ENCODE assay signal across 15 cellular contexts in the genomic region with DNA sequence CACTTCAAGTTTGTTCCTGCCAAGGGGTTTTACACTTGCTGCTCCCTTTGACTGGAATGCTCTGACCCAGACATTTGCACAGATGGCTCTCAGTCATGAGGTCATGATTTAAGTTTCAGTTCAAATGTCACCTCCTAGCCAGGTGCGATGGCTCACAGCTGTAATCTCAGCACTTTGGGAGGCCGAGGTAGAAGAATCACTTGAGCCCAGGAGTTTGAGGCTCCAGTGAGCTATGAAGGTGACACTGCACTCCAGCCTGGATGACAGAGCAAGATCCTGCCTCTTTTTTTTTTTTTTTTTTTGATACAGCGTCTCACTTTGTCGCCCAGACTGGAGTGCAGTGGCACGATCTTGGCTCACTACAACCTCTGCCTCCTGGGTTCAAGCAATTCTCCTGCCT. TPM values are rescaled to one million over a fixed set of nuclear protein-coding genes. Genes with fewer than 3 reads are reported as not detected.
DNase-seq lines count a peak whose midpoint lies in the region; ATAC-seq and TF ChIP-seq lines count a peak whose summit lies in the region.
"Had no signal": no experiment of that assay in that cellular context is flagged by ENCODE, and none has a peak within 500 bp of the region (broad histone marks: within the 10 kb centered on the region; RNA-seq: fewer than 3 reads in every experiment).

No MANE protein-coding gene starts in this region.

- peaks cover 27% of the 10 kb centered on the region for H3K4me1 Mint-ChIP-seq in dendritic cell treated with granulocyte-macrophage colony-stimulating factor and Interleukin-4, amounts not matched to agents 40 ng/mL and 50 ng/mL, for 4 days (ENCODE audit: low read depth)
- peaks cover 5% of the 10 kb centered on the region for H3K4me1 Mint-ChIP-seq in activated CD4-positive, alpha-beta T cell treated with anti-CD3 and anti-CD28 coated beads for 36 hours

- H3K27me3 Mint-ChIP-seq in dendritic cell treated with granulocyte-macrophage colony-stimulating factor and Interleukin-4, amounts not matched to agents 40 ng/mL and 50 ng/mL, for 4 days: no peaks in the 10 kb centered on the region
- H3K27me3 Mint-ChIP-seq in activated CD4-positive, alpha-beta T cell treated with anti-CD3 and anti-CD28 coated beads for 36 hours: no peaks in the 10 kb centered on the region

- H3K9me2 ChIP-seq in GM23248 (ENCODE audit: insufficient read depth) (no peaks in the 10 kb centered on the region), MM.1S (replicated peaks; ENCODE audit: insufficient read depth, low read length) (no peaks in the 10 kb centered on the region)

- ATAC-seq in activated CD4-positive, alpha-beta T cell treated with anti-CD3 and anti-CD28 coated beads for 36 hours: no peak
- ATAC-seq in HG02759 (IDR thresholded peaks at IDR 0.05; ENCODE audit: unreplicated experiment): no peak
- ATAC-seq in GM21515 (IDR thresholded peaks at IDR 0.05; ENCODE audit: unreplicated experiment): no peak
- ATAC-seq: Right ventricle myocardium inferior had no signal

- H4K20me1 ChIP-seq in GM23248 (ENCODE audit: insufficient read depth): no peaks in the 10 kb centered on the region
- no peaks in the 10 kb centered on the region for H4K20me1 ChIP-seq in MM.1S (ENCODE audit: insufficient read depth, low read length)

- in situ Hi-C loops in GM23248 (cut with MboI): no loop called here

- peaks cover 5% of the 10 kb centered on the region for H3K36me3 Mint-ChIP-seq in dendritic cell treated with granulocyte-macrophage colony-stimulating factor and Interleukin-4, amounts not matched to agents 40 ng/mL and 50 ng/mL, for 4 days (ENCODE audit: low read depth)
- no peaks in the 10 kb centered on the region for H3K36me3 Mint-ChIP-seq in activated CD4-positive, alpha-beta T cell treated with anti-CD3 and anti-CD28 coated beads for 36 hours (ENCODE audit: low read depth)

- H3K4me3 ChIP-seq in GM23248 (no peak overlapping the region), MM.1S (ENCODE audit: low read length) (no peak overlapping the region), thyroid gland (replicated peaks in 1 of 3) (no peak overlapping the region)

- H3K79me2 ChIP-seq in GM23248 (ENCODE audit: insufficient read depth) (peaks cover 4% of the 10 kb centered on the region; the same call in 1 of the 2 replicates), MM.1S (ENCODE audit: low read length) (peaks cover 3% of the 10 kb centered on the region)

- 75 to 78% methylated on average over 3 to 5 of the region's 5 CpGs for WGBS in GM23248 (ENCODE audit: low coverage in 1 of 2, low lambda C conversion rate in 2 of 2, missing lambda C conversion rate in 2 of 2), 2 experiments
- WGBS in thyroid gland, 2 donors: 49 to 55% methylated on average over 5 of the region's 5 CpGs

- H3K9me3 Mint-ChIP-seq in dendritic cell treated with granulocyte-macrophage colony-stimulating factor and Interleukin-4, amounts not matched to agents 40 ng/mL and 50 ng/mL, for 4 days: no peaks in the 10 kb centered on the region
- H3K9me3 Mint-ChIP-seq in activated CD4-positive, alpha-beta T cell treated with anti-CD3 and anti-CD28 coated beads for 36 hours (ENCODE audit: low read depth): no peaks in the 10 kb centered on the region

- H3F3A ChIP-seq in GM23248 (ENCODE audit: insufficient read depth): peaks cover 14% of the 10 kb centered on the region
- H3F3A ChIP-seq in MM.1S (ENCODE audit: insufficient read depth, low read length): peaks cover 11% of the 10 kb centered on the region; the same call in 1 of the 2 replicates

- H3K36me3 ChIP-seq in GM23248 (ENCODE audit: low read depth): no peaks in the 10 kb centered on the region
- no peaks in the 10 kb centered on the region for H3K36me3 ChIP-seq in MM.1S (replicated peaks; ENCODE audit: insufficient read depth, low read length)
- H3K36me3 ChIP-seq in thyroid gland: no peaks in the 10 kb centered on the region

- H2AFZ ChIP-seq in GM23248: peak overlapping the region; percentile 82; the same call in 1 of the 2 replicates
- peak overlapping the region; percentile 36; the same call in 1 of the 2 replicates for H2AFZ ChIP-seq in MM.1S (ENCODE audit: low read length)

- POLR2A ChIA-PET in activated CD4-positive, alpha-beta T cell treated with anti-CD3 and anti-CD28 coated beads for 36 hours (lab: Charles Lee): interaction anchor here (0.6 kb wide), 1 partner anchor 123 kb away, joined by 3 read pairs; no protein-coding TSS in a partner anchor

- intact Hi-C loops in dendritic cell treated with granulocyte-macrophage colony-stimulating factor and Interleukin-4, amounts not matched to agents 40 ng/mL and 50 ng/mL, for 4 days (cut with micrococcal nuclease): no loop called here
- intact Hi-C loops in thyroid gland (cut with DNase I): no loop called here
- intact Hi-C loops in activated CD4-positive, alpha-beta T cell treated with anti-CD3 and anti-CD28 coated beads for 36 hours (cut with DNase I, micrococcal nuclease): no loop called here

- H3K9ac ChIP-seq in GM23248: no peak overlapping the region
- no peak overlapping the region for H3K9ac ChIP-seq in MM.1S (ENCODE audit: low read length)

- TF ChIP-seq CTCF in MM.1S (IDR thresholded peaks at IDR 0.05; ENCODE audit: low read length) (no peak), thyroid gland (IDR thresholded peaks at IDR 0.05) (no peak)

- H3K27ac ChIP-seq in GM23248 (no peak overlapping the region), MM.1S (ENCODE audit: low read length) (peak overlapping the region; percentile 36; the same call in 1 of the 2 replicates), thyroid gland (peak overlapping the region in 1 of 3 donors; percentile 27)

- TF ChIP-seq POLR2A in thyroid gland (IDR thresholded peaks at IDR 0.05): no peak

- CTCF ChIA-PET in activated CD4-positive, alpha-beta T cell treated with anti-CD3 and anti-CD28 coated beads for 36 hours (lab: Charles Lee): interaction anchor here (0.8 kb wide), 1 partner anchor 182 kb away, joined by 3 read pairs; no protein-coding TSS in a partner anchor

- no peaks in the 10 kb centered on the region for H3K27me3 ChIP-seq in GM23248 (replicated peaks; ENCODE audit: insufficient read depth)
- no peaks in the 10 kb centered on the region for H3K27me3 ChIP-seq in MM.1S (replicated peaks; ENCODE audit: insufficient read depth, low read length)
- no peaks in the 10 kb centered on the region for H3K27me3 ChIP-seq in thyroid gland

- H3K4me1 ChIP-seq in GM23248 (ENCODE audit: insufficient read depth): peaks cover 15% of the 10 kb centered on the region
- H3K4me1 ChIP-seq in MM.1S (ENCODE audit: low read length): peaks cover 18% of the 10 kb centered on the region
- peaks cover 0 to 18% of the 10 kb centered on the region in 2 donors for H3K4me1 ChIP-seq in thyroid gland

- DNase-seq in GM23248 (no peak), MM.1S (peak; percentile 76), thyroid gland (peak; percentile 62 to 68)
- DNase-seq in activated CD4-positive, alpha-beta T cell treated with anti-CD3 and anti-CD28 coated beads for 36 hours: no peak
- DNase-seq: Caco-2; CD4-positive, CD25-positive, alpha-beta regulatory T cell; DMS79; GOT3; NCI-H1105 treated with DMSO at 0.1 percent for 48 hours; NCI-H187; NCI-H446 treated with DMSO at 0.1 percent for 48 hours had no signal

- H3K4me3 Mint-ChIP-seq in dendritic cell treated with granulocyte-macrophage colony-stimulating factor and Interleukin-4, amounts not matched to agents 40 ng/mL and 50 ng/mL, for 4 days: no peak overlapping the region
- no peak overlapping the region for H3K4me3 Mint-ChIP-seq in activated CD4-positive, alpha-beta T cell treated with anti-CD3 and anti-CD28 coated beads for 36 hours
- H3K4me3 Mint-ChIP-seq: CD4-positive, CD25-positive, alpha-beta regulatory T cell had no signal

- no peaks in the 10 kb centered on the region for H3K9me3 ChIP-seq in GM23248 (ENCODE audit: low read depth)
- H3K9me3 ChIP-seq in MM.1S (replicated peaks; ENCODE audit: insufficient read depth, low read length): no peaks in the 10 kb centered on the region
- no peaks in the 10 kb centered on the region for H3K9me3 ChIP-seq in thyroid gland
- H3K9me3 ChIP-seq: Caco-2 had no signal

- H3K4me2 ChIP-seq in GM23248 (ENCODE audit: unreplicated experiment): no peak overlapping the region
- peak overlapping the region; percentile 34; the same call in 1 of the 2 replicates for H3K4me2 ChIP-seq in MM.1S (ENCODE audit: low read depth, low read length)

- H3K27ac Mint-ChIP-seq in dendritic cell treated with granulocyte-macrophage colony-stimulating factor and Interleukin-4, amounts not matched to agents 40 ng/mL and 50 ng/mL, for 4 days: peak overlapping the region; percentile 82
- H3K27ac Mint-ChIP-seq in activated CD4-positive, alpha-beta T cell treated with anti-CD3 and anti-CD28 coated beads for 36 hours: no peak overlapping the region
- H3K27ac Mint-ChIP-seq: CD4-positive, CD25-positive, alpha-beta regulatory T cell had no signal

RNA-seq across cellular contexts. Expression of a gene that starts 4.5 kb away (rescaled TPM):
- 29.2 and 34.9 TPM in 2 replicates for total RNA-seq in GM23248 (2014; rRNA removed; shearing (Covaris generic))
- 37.7 and 40.8 TPM in 2 replicates for polyA plus RNA-seq in GM23248 (2016; fragmentation: Nextera tagmentation; extraction: Ambion mirVana)
- total RNA-seq in thyroid gland: 10 to 100 TPM; 46.8 to 71.6 (median 56.0) TPM
- 10 to 100 TPM; 27.8 to 31.6 TPM for total RNA-seq in activated CD4-positive, alpha-beta T cell treated with anti-CD3 and anti-CD28 coated beads for 36 hours

Comparison
In these comparisons a context has a peak if more than half of its experiments do, and no peak if none do; other contexts are left out.
1. DNase-seq: peak in MM.1S (single experiment) and thyroid gland (2 of 2); none in GM23248 (single experiment) and activated CD4-positive, alpha-beta T cell treated with anti-CD3 and anti-CD28 coated beads for 36 hours (single experiment).